ENCODE assay signal across 9 cellular contexts in genomic region chr1:51421961-51422360, GRCh38.
DNase-seq lines count a peak whose midpoint lies in the region; ATAC-seq and TF ChIP-seq lines count a peak whose summit lies in the region.
"Had no signal": no experiment of that assay in that cellular context is flagged by ENCODE, and none has a peak within 500 bp of the region (broad histone marks: within the 10 kb centered on the region; RNA-seq: fewer than 3 reads in every experiment).

No MANE protein-coding gene starts in this region.

- CTCF ChIA-PET in activated CD4-positive, alpha-beta T cell treated with anti-CD3 and anti-CD28 coated beads, Interleukin-2, amount 10 ng/mL, durations not matched to agents 7 days and 5 days (lab: Charles Lee), result interaction anchor here (1.1 to 1.4 kb wide), 3 partner anchors 8 to 1272 kb away, joined by 3 to 4 read pairs (median 3); no protein-coding TSS in a partner anchor

- H3K4me3 ChIP-seq in BE2C (ENCODE audit: low read depth, low read length) (peak overlapping the region; percentile 5; the same call in 1 of the 2 replicates), esophagus muscularis mucosa (no peak overlapping the region)
- H3K4me3 ChIP-seq: HAP-1 had no signal

- H3K4me3 Mint-ChIP-seq in central memory CD8-positive, alpha-beta T cell, result no peak overlapping the region
- no peak overlapping the region for H3K4me3 Mint-ChIP-seq in activated CD4-positive, alpha-beta T cell treated with anti-CD3 and anti-CD28 coated beads, Interleukin-2, amount 10 ng/mL, durations not matched to agents 7 days and 5 days

- H3K9me3 Mint-ChIP-seq in central memory CD8-positive, alpha-beta T cell, result no peaks in the 10 kb centered on the region
- no peaks in the 10 kb centered on the region for H3K9me3 Mint-ChIP-seq in activated CD4-positive, alpha-beta T cell treated with anti-CD3 and anti-CD28 coated beads, Interleukin-2, amount 10 ng/mL, durations not matched to agents 7 days and 5 days

- no peak for TF ChIP-seq POLR2A in esophagus muscularis mucosa (IDR thresholded peaks at IDR 0.05; ENCODE audit: low read depth)

- POLR2A ChIA-PET in activated CD4-positive, alpha-beta T cell treated with anti-CD3 and anti-CD28 coated beads, Interleukin-2, amount 10 ng/mL, durations not matched to agents 7 days and 5 days (lab: Charles Lee), result no interaction called here

- peak overlapping the region; percentile 63 for H3K27ac Mint-ChIP-seq in central memory CD8-positive, alpha-beta T cell (ENCODE audit: low read depth)
- no peak overlapping the region for H3K27ac Mint-ChIP-seq in activated CD4-positive, alpha-beta T cell treated with anti-CD3 and anti-CD28 coated beads, Interleukin-2, amount 10 ng/mL, durations not matched to agents 7 days and 5 days

- H3K4me1 ChIP-seq in BE2C, result no peaks in the 10 kb centered on the region
- peaks cover 9 to 35% (median 19%) of the 10 kb centered on the region in 4 donors for H3K4me1 ChIP-seq in esophagus muscularis mucosa

- peaks cover 30% of the 10 kb centered on the region for H3K36me3 Mint-ChIP-seq in central memory CD8-positive, alpha-beta T cell (ENCODE audit: insufficient read depth)
- peaks cover 59% of the 10 kb centered on the region for H3K36me3 Mint-ChIP-seq in activated CD4-positive, alpha-beta T cell treated with anti-CD3 and anti-CD28 coated beads, Interleukin-2, amount 10 ng/mL, durations not matched to agents 7 days and 5 days (ENCODE audit: low read depth)

- DNase-seq in BE2C (no peak), H4 (ENCODE audit: low spot score) (peak; percentile 58), NCI-H526 treated with DMSO at 0.1 percent for 48 hours (lab: John Stamatoyannopoulos, UW) (peak; percentile 10), left colon (no peak), esophagus muscularis mucosa (ENCODE audit: extremely low spot score) (no peak)
- DNase-seq in central memory CD8-positive, alpha-beta T cell (ENCODE audit: low spot score in 2 of 2), result no peak
- DNase-seq in activated CD4-positive, alpha-beta T cell treated with anti-CD3 and anti-CD28 coated beads, Interleukin-2, amount 10 ng/mL, durations not matched to agents 7 days and 5 days, result no peak

- H3K27me3 Mint-ChIP-seq in central memory CD8-positive, alpha-beta T cell, result no peaks in the 10 kb centered on the region
- H3K27me3 Mint-ChIP-seq in activated CD4-positive, alpha-beta T cell treated with anti-CD3 and anti-CD28 coated beads, Interleukin-2, amount 10 ng/mL, durations not matched to agents 7 days and 5 days, result no peaks in the 10 kb centered on the region

- TF ChIP-seq CTCF in BE2C (IDR thresholded peaks at IDR 0.05; ENCODE audit: low read depth, low read length) (no peak), esophagus muscularis mucosa (IDR thresholded peaks at IDR 0.05) (no peak)

- H3K36me3 ChIP-seq in BE2C (no peaks in the 10 kb centered on the region), esophagus muscularis mucosa (peaks cover 0 to 30% (median 4%) of the 10 kb centered on the region in 4 donors)

- intact Hi-C loops in left colon (cut with DNase I, micrococcal nuclease), result no loop called here
- intact Hi-C loops in esophagus muscularis mucosa (cut with DNase I), result no loop called here

- H3K27me3 ChIP-seq in BE2C, result no peaks in the 10 kb centered on the region
- H3K27me3 ChIP-seq in esophagus muscularis mucosa, result no peaks in the 10 kb centered on the region

- ATAC-seq in central memory CD8-positive, alpha-beta T cell (replicated peaks; ENCODE audit: extremely low read depth, poor library complexity, severe bottlenecking), result no peak
- ATAC-seq in left colon (peak; percentile 37), HG03520 (IDR thresholded peaks at IDR 0.05; ENCODE audit: unreplicated experiment) (no peak)

- peaks cover 53% of the 10 kb centered on the region for H3K4me1 Mint-ChIP-seq in central memory CD8-positive, alpha-beta T cell
- H3K4me1 Mint-ChIP-seq in activated CD4-positive, alpha-beta T cell treated with anti-CD3 and anti-CD28 coated beads, Interleukin-2, amount 10 ng/mL, durations not matched to agents 7 days and 5 days, result no peaks in the 10 kb centered on the region

- H3K27ac ChIP-seq in esophagus muscularis mucosa (replicated peaks in 1 of 4), result no peak overlapping the region

- H3K9me3 ChIP-seq in BE2C (no peaks in the 10 kb centered on the region), esophagus muscularis mucosa (no peaks in the 10 kb centered on the region)
- H3K9me3 ChIP-seq: HAP-1 had no signal

- no peak for TF ChIP-seq EP300 in esophagus muscularis mucosa (IDR thresholded peaks at IDR 0.05)

Comparison
In these comparisons a context has a peak if more than half of its experiments do, and no peak if none do; other contexts are left out.
1. DNase-seq: peak in H4 (single experiment) and NCI-H526 treated with DMSO at 0.1 percent for 48 hours (single experiment); none in BE2C (single experiment), central memory CD8-positive, alpha-beta T cell (0 of 2), left colon (0 of 2), activated CD4-positive, alpha-beta T cell treated with anti-CD3 and anti-CD28 coated beads, Interleukin-2, amount 10 ng/mL, durations not matched to agents 7 days and 5 days (single experiment) and esophagus muscularis mucosa (single experiment).